ENCODE assay signal across 8 cellular contexts in the genomic region with DNA sequence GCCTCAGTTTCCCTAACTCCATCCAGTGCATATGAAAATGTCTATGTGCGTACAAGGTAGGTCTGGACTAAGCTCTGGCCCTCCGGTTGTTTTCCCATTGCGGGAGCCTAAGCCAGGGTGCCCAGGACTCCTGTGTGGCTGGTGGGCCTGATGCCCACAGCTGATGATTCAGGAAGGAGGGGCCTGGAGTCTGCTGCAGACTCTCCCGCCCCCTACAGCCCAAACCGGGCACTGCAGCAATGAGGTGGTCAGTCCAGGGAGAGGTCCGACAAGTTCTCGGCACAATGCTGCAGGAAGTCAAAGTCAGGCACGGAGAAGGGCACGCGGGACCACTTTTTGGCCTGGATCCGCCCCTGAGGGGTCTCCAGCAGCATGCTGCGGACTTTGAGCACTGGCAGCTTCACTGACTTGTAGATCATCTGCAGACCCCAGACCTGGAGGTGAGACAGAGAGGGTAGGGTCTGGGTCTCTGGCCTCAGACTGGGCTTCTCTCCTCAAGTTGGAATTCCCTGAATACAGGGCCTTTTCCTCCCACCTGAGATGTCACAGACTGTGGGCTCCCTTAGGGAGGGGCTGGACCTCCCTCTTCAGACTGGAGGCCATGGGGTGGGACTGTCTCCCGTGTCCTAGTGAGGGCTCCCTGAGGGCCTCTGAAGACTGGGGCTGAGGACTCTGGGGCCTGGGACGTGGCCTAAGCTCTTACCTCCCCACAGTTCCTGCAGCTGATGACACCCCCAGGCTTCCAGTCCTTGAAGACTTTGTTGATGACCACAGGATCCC.
DNase-seq lines count a peak whose midpoint lies in the region; ATAC-seq and TF ChIP-seq lines count a peak whose summit lies in the region.

No MANE protein-coding gene starts in this region.

- intact Hi-C loops in posterior cingulate gyrus (cut with DNase I) = loop anchor here (1.0 to 5.0 kb wide), 3 partner anchors 34 to 139 kb away; no protein-coding TSS in a partner anchor

- peak; percentile 43 for DNase-seq in HCEC 1CT
- DNase-seq in SHP77 (lab: John Stamatoyannopoulos, UW) = peak; percentile 46 to 51
- peak; percentile 18 to 52 (median 33) for DNase-seq in activated naive CD4-positive, alpha-beta T cell (lab: John Stamatoyannopoulos, UW)
- DNase-seq in glomerular visceral epithelial cell (ENCODE audit: extremely low spot score) = peak; percentile 64
- DNase-seq in posterior cingulate gyrus = peak; percentile 57 to 95 (median 82)

- H3K27ac ChIP-seq in C4-2B = no peak overlapping the region

- peak; percentile 88 for TF ChIP-seq CTCF in C4-2B (conservative IDR thresholded peaks at IDR 0.05)

- ATAC-seq in GM18861 (IDR thresholded peaks at IDR 0.05; ENCODE audit: unreplicated experiment) (no peak), GM19023 (IDR thresholded peaks at IDR 0.05; ENCODE audit: unreplicated experiment) (no peak)
